8 cellular contexts compared by ENCODE assay signal in genomic region chr1:99737016-99737415, GRCh38. TPM values are rescaled to one million over a fixed set of nuclear protein-coding genes. Genes with fewer than 3 reads are reported as not detected.
A peak's percentile ranks its signal among the peaks of the same experiment; 100 is the strongest.
DNase-seq lines count a peak whose midpoint lies in the region; FAIRE-seq lines count a peak whose summit lies in the region.

No MANE protein-coding gene starts in this region.

- DNase-seq in DMS 273 treated with DMSO at 0.1 percent for 48 hours (lab: John Stamatoyannopoulos, UW) (peak; percentile 22), HuH-7.5 (ENCODE audit: low spot score) (peak; percentile 8), SK-N-DZ (ENCODE audit: low spot score) (peak; percentile 75), frontal cortex (ENCODE audit: low spot score in 2 of 2) (peak; percentile 3 to 36), putamen (ENCODE audit: low spot score) (peak; percentile 39), NCI-H187 treated with DMSO at 0.1 percent for 48 hours (lab: John Stamatoyannopoulos, UW) (no peak), NOMO-1 treated with DMSO at 0.1 percent for 48 hours (lab: John Stamatoyannopoulos, UW; ENCODE audit: unreplicated experiment) (no peak)
- no peak for DNase-seq in stimulated activated CD4-positive, alpha-beta T cell treated with anti-CD3 and anti-CD28 coated beads, Interleukin-4, amount 100 ng/mL, for 24 hours

- FAIRE-seq in frontal cortex (lab: Jason Lieb, UNC): no peak

RNA-seq across cellular contexts. Expression of gene FRRS1, which starts 29.4 kb away (rescaled TPM):
- 0.93 and 2.5 TPM in 2 replicates for polyA plus RNA-seq in SK-N-DZ (2014; cell fraction: cytosol; rRNA removed)
- polyA plus RNA-seq in SK-N-DZ (2014; cell fraction: nucleus; rRNA removed): 0.28 and 0.62 TPM in 2 replicates
- total RNA-seq in frontal cortex: 2.4 TPM

Comparison
In these comparisons a context has a peak if more than half of its experiments do, and no peak if none do; other contexts are left out.
1. DNase-seq: peak in DMS 273 treated with DMSO at 0.1 percent for 48 hours (single experiment), HuH-7.5 (single experiment), SK-N-DZ (single experiment), frontal cortex (2 of 2) and putamen (single experiment); none in stimulated activated CD4-positive, alpha-beta T cell treated with anti-CD3 and anti-CD28 coated beads, Interleukin-4, amount 100 ng/mL, for 24 hours (single experiment), NCI-H187 treated with DMSO at 0.1 percent for 48 hours (single experiment) and NOMO-1 treated with DMSO at 0.1 percent for 48 hours (single experiment).